ENCODE assay signal across 1 cellular context in genomic region chr3:9749663-9750555, GRCh38.
TF ChIP-seq lines count a peak whose summit lies in the region.

Gene OGG1 (plus strand): TSS chr3:9749952. CDS start chr3:9750287, 335 bp downstream.

TF ChIP-seq in HepG2, 621 proteins besides CTCF, POLR2A, EP300 and RAD21 (continued from another document and continues in another):
- TF ChIP-seq ZFP90 (CRISPR knock-in tag; IDR thresholded peaks at IDR 0.05; ENCODE audit: borderline replicate concordance) (peak; percentile 75), ERF (CRISPR knock-in tag; IDR thresholded peaks at IDR 0.05) (no peak; the same call in 1 of the 2 replicates), SYNCRIP (IDR thresholded peaks at IDR 0.05; ENCODE audit: insufficient read depth, low read depth, low read length) (no peak), ZNF816 (CRISPR knock-in tag; IDR thresholded peaks at IDR 0.05; ENCODE audit: borderline replicate concordance) (0 out of 2 replicates have a peak, but pooled peaks have one; percentile 32), TFE3 (CRISPR knock-in tag; IDR thresholded peaks at IDR 0.05) (0 out of 2 replicates have a peak, but pooled peaks have one; percentile 7), ZNF639 (CRISPR knock-in tag; conservative IDR thresholded peaks at IDR 0.05) (no peak), JUND (CRISPR knock-in tag; IDR thresholded peaks at IDR 0.05) (no peak), ZNF766 (CRISPR knock-in tag; IDR thresholded peaks at IDR 0.05; ENCODE audit: borderline replicate concordance) (no peak; the same call in 1 of the 2 replicates), TCF7 (IDR thresholded peaks at IDR 0.05; ENCODE audit: low read depth) (no peak; the same call in 1 of the 2 replicates), SAP130 (CRISPR knock-in tag; IDR thresholded peaks at IDR 0.05; ENCODE audit: low read depth) (peak; percentile 90), ZNF251 (CRISPR knock-in tag; IDR thresholded peaks at IDR 0.05) (no peak), RCOR2 (CRISPR knock-in tag; IDR thresholded peaks at IDR 0.05) (no peak), ZFP36L2 (CRISPR knock-in tag; IDR thresholded peaks at IDR 0.05) (no peak), ZNF432 (CRISPR knock-in tag; IDR thresholded peaks at IDR 0.05; ENCODE audit: borderline replicate concordance) (no peak), NKX3-1 (CRISPR knock-in tag; IDR thresholded peaks at IDR 0.05) (no peak), ZNF451 (CRISPR knock-in tag; IDR thresholded peaks at IDR 0.05) (peak; percentile 45; the same call in 1 of the 2 replicates), MXD1 (CRISPR knock-in tag; IDR thresholded peaks at IDR 0.05) (no peak; the same call in none of the 2 replicates), MYC (CRISPR knock-in tag; IDR thresholded peaks at IDR 0.05; ENCODE audit: borderline replicate concordance) (peak; percentile 73), SNAPC2 (CRISPR knock-in tag; IDR thresholded peaks at IDR 0.05) (0 out of 2 replicates have a peak, but pooled peaks have one; percentile 76), ZNF589 (CRISPR knock-in tag; conservative IDR thresholded peaks at IDR 0.05) (0 out of 2 replicates have a peak, but pooled peaks have one; percentile 15), ZNF367 (CRISPR knock-in tag; IDR thresholded peaks at IDR 0.05; ENCODE audit: borderline replicate concordance) (no peak), MIER3 (CRISPR knock-in tag; IDR thresholded peaks at IDR 0.05; ENCODE audit: borderline replicate concordance) (no peak), ZNF768 (CRISPR knock-in tag; IDR thresholded peaks at IDR 0.05) (no peak), ZNF354B (CRISPR knock-in tag; IDR thresholded peaks at IDR 0.05) (no peak), ZNF20 (CRISPR knock-in tag; IDR thresholded peaks at IDR 0.05) (no peak), ZC3H13 (CRISPR knock-in tag; IDR thresholded peaks at IDR 0.05) (no peak), ZNF260 (CRISPR knock-in tag; IDR thresholded peaks at IDR 0.05; ENCODE audit: borderline replicate concordance, low read depth) (no peak), ZNF317 (CRISPR knock-in tag; IDR thresholded peaks at IDR 0.05) (no peak), DRAP1 (CRISPR knock-in tag; IDR thresholded peaks at IDR 0.05) (peak; percentile 75), ZBTB7A (CRISPR knock-in tag; IDR thresholded peaks at IDR 0.05) (0 out of 2 replicates have a peak, but pooled peaks have one; percentile 35), NFKBIZ (CRISPR knock-in tag; IDR thresholded peaks at IDR 0.05) (no peak), CEBPG (CRISPR knock-in tag; IDR thresholded peaks at IDR 0.05) (no peak), ZNF678 (CRISPR knock-in tag; IDR thresholded peaks at IDR 0.05) (0 out of 2 replicates have a peak, but pooled peaks have one; percentile 68), HNRNPUL1 (IDR thresholded peaks at IDR 0.05; ENCODE audit: low read depth, low read length) (no peak), HMGXB4 (CRISPR knock-in tag; IDR thresholded peaks at IDR 0.05; ENCODE audit: borderline replicate concordance in 1 of 2, low read depth in 1 of 2) (peak in 1 of 2 experiments; percentile 35; a peak in 2 of 4 replicates), CBFB (CRISPR knock-in tag; IDR thresholded peaks at IDR 0.05) (peak; percentile 44; the same call in 1 of the 2 replicates), HDAC1 (CRISPR knock-in tag; IDR thresholded peaks at IDR 0.05) (peak; percentile 73), ETV6 (CRISPR knock-in tag; conservative IDR thresholded peaks at IDR 0.05) (no peak), SNRNP70 (IDR thresholded peaks at IDR 0.05; ENCODE audit: low read depth, low read length) (no peak), ZSCAN9 (CRISPR knock-in tag; IDR thresholded peaks at IDR 0.05; ENCODE audit: borderline replicate concordance) (no peak), ZBTB33 (CRISPR knock-in tag; IDR thresholded peaks at IDR 0.05) (no peak), ZBTB40 (IDR thresholded peaks at IDR 0.05) (no peak), ZBTB40 (CRISPR knock-in tag; IDR thresholded peaks at IDR 0.05) (no peak), ZNF605 (CRISPR knock-in tag; IDR thresholded peaks at IDR 0.05) (peak; percentile 49; the same call in 1 of the 2 replicates), NCOA5 (CRISPR knock-in tag; IDR thresholded peaks at IDR 0.05) (no peak), MAFG (CRISPR knock-in tag; IDR thresholded peaks at IDR 0.05) (no peak), RBFOX2 (IDR thresholded peaks at IDR 0.05; ENCODE audit: low read depth, low read length) (peak; percentile 64), ZNF674 (CRISPR knock-in tag; IDR thresholded peaks at IDR 0.05; ENCODE audit: low read depth) (no peak), U2AF2 (IDR thresholded peaks at IDR 0.05; ENCODE audit: low read depth, low read length) (no peak), ZNF713 (CRISPR knock-in tag; IDR thresholded peaks at IDR 0.05) (no peak), ELK4 (CRISPR knock-in tag; IDR thresholded peaks at IDR 0.05; ENCODE audit: borderline replicate concordance) (no peak), SP5 (CRISPR knock-in tag; IDR thresholded peaks at IDR 0.05; ENCODE audit: borderline replicate concordance, low read depth) (peak; percentile 68), POLR2AphosphoS5 (IDR thresholded peaks at IDR 0.05; ENCODE audit: low read depth, low read length) (peak; percentile 90), SCMH1 (CRISPR knock-in tag; IDR thresholded peaks at IDR 0.05; ENCODE audit: borderline replicate concordance) (no peak), IKZF4 (CRISPR knock-in tag; IDR thresholded peaks at IDR 0.05; ENCODE audit: borderline replicate concordance, low read depth, not compliant biosample characterization) (no peak)
